ENCODE assay signal across 2 cellular contexts in the genomic region with DNA sequence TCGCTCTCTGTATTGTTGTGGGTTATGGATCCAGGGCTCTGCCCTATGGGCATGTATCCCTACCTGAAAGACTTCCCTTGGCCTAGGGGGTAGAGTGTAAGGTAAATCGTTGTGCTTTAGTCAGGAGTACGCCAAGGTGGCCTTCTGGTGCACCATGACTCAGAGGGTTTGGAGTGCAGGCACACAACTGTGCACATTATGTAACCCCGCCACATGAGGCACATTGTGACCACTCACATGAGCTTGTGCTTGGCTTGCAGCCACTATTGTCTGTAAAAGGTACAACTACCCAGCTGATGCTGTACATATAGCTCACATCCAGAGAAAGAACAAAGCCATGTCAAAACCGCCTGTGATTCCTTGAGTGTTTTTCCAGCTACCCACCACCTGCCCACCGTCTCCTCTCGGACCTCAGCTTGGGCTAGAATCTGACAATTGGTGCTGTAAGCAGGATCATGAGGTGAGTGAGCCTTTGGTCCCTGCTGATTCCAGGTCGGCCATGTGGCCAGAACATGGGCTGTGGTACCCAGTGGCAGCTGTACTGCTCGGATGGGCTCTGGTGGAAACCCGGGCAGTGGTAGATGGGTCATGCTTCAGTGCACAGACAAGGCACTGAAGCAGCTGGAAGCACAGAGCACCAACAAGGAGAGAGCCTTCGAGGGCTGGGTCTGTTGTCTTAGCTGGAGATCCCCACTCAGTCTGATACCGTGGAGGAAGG.
A peak's percentile ranks its signal among the peaks of the same experiment; 100 is the strongest.
TF ChIP-seq lines count a peak whose summit lies in the region.

No MANE protein-coding gene starts in this region.

TF ChIP-seq in Ishikawa, 13 proteins besides CTCF, POLR2A, EP300 and RAD21 (continued from another document):
- TF ChIP-seq, protein P1, sequence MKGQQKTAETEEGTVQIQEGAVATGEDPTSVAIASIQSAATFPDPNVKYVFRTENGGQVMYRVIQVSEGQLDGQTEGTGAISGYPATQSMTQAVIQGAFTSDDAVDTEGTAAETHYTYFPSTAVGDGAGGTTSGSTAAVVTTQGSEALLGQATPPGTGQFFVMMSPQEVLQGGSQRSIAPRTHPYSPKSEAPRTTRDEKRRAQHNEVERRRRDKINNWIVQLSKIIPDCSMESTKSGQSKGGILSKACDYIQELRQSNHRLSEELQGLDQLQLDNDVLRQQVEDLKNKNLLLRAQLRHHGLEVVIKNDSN (IDR thresholded peaks at IDR 0.05), result peak; percentile 82
- TF ChIP-seq TCF12 (IDR thresholded peaks at IDR 0.05; ENCODE audit: low read depth) (peak; percentile 82), YY1 (IDR thresholded peaks at IDR 0.05; ENCODE audit: low read depth) (no peak), FOXM1 (IDR thresholded peaks at IDR 0.05; ENCODE audit: borderline replicate concordance, low read depth) (no peak), TEAD4 (IDR thresholded peaks at IDR 0.05) (peak; percentile 62), CREB1 (IDR thresholded peaks at IDR 0.05; ENCODE audit: low read depth) (no peak), CEBPB (IDR thresholded peaks at IDR 0.05) (peak; percentile 83), ZBTB7A (IDR thresholded peaks at IDR 0.05; ENCODE audit: low read depth) (no peak), EGR1 (IDR thresholded peaks at IDR 0.05) (no peak)
- TF ChIP-seq, protein P2, sequence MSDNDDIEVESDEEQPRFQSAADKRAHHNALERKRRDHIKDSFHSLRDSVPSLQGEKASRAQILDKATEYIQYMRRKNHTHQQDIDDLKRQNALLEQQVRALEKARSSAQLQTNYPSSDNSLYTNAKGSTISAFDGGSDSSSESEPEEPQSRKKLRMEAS (IDR thresholded peaks at IDR 0.05), result peak; percentile 84
- TF ChIP-seq, protein P3, sequence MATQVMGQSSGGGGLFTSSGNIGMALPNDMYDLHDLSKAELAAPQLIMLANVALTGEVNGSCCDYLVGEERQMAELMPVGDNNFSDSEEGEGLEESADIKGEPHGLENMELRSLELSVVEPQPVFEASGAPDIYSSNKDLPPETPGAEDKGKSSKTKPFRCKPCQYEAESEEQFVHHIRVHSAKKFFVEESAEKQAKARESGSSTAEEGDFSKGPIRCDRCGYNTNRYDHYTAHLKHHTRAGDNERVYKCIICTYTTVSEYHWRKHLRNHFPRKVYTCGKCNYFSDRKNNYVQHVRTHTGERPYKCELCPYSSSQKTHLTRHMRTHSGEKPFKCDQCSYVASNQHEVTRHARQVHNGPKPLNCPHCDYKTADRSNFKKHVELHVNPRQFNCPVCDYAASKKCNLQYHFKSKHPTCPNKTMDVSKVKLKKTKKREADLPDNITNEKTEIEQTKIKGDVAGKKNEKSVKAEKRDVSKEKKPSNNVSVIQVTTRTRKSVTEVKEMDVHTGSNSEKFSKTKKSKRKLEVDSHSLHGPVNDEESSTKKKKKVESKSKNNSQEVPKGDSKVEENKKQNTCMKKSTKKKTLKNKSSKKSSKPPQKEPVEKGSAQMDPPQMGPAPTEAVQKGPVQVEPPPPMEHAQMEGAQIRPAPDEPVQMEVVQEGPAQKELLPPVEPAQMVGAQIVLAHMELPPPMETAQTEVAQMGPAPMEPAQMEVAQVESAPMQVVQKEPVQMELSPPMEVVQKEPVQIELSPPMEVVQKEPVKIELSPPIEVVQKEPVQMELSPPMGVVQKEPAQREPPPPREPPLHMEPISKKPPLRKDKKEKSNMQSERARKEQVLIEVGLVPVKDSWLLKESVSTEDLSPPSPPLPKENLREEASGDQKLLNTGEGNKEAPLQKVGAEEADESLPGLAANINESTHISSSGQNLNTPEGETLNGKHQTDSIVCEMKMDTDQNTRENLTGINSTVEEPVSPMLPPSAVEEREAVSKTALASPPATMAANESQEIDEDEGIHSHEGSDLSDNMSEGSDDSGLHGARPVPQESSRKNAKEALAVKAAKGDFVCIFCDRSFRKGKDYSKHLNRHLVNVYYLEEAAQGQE (IDR thresholded peaks at IDR 0.05; ENCODE audit: low read depth), result no peak

TF ChIP-seq in K562, 482 proteins besides CTCF, POLR2A, EP300 and RAD21:
- TF ChIP-seq, protein P4, sequence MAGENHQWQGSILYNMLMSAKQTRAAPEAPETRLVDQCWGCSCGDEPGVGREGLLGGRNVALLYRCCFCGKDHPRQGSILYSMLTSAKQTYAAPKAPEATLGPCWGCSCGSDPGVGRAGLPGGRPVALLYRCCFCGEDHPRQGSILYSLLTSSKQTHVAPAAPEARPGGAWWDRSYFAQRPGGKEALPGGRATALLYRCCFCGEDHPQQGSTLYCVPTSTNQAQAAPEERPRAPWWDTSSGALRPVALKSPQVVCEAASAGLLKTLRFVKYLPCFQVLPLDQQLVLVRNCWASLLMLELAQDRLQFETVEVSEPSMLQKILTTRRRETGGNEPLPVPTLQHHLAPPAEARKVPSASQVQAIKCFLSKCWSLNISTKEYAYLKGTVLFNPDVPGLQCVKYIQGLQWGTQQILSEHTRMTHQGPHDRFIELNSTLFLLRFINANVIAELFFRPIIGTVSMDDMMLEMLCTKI (IDR thresholded peaks at IDR 0.05; ENCODE audit: partially characterized antibody), result no peak
- TF ChIP-seq, protein P5, sequence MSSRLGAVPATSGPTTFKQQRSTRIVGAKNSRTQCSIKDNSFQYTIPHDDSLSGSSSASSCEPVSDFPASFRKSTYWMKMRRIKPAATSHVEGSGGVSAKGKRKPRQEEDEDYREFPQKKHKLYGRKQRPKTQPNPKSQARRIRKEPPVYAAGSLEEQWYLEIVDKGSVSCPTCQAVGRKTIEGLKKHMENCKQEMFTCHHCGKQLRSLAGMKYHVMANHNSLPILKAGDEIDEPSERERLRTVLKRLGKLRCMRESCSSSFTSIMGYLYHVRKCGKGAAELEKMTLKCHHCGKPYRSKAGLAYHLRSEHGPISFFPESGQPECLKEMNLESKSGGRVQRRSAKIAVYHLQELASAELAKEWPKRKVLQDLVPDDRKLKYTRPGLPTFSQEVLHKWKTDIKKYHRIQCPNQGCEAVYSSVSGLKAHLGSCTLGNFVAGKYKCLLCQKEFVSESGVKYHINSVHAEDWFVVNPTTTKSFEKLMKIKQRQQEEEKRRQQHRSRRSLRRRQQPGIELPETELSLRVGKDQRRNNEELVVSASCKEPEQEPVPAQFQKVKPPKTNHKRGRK (tag; IDR thresholded peaks at IDR 0.05), result no peak
- TF ChIP-seq, protein P6, sequence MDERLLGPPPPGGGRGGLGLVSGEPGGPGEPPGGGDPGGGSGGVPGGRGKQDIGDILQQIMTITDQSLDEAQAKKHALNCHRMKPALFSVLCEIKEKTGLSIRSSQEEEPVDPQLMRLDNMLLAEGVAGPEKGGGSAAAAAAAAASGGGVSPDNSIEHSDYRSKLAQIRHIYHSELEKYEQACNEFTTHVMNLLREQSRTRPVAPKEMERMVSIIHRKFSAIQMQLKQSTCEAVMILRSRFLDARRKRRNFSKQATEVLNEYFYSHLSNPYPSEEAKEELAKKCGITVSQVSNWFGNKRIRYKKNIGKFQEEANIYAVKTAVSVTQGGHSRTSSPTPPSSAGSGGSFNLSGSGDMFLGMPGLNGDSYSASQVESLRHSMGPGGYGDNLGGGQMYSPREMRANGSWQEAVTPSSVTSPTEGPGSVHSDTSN (CRISPR knock-in tag; IDR thresholded peaks at IDR 0.05; ENCODE audit: low read depth), result no peak
- TF ChIP-seq, protein P6 (tag; conservative IDR thresholded peaks at IDR 0.05; ENCODE audit: low read depth), result no peak
- TF ChIP-seq CAMTA2 (CRISPR knock-in tag; conservative IDR thresholded peaks at IDR 0.05), result no peak
